ENCODE assay signal across 1 cellular context in the genomic region with DNA sequence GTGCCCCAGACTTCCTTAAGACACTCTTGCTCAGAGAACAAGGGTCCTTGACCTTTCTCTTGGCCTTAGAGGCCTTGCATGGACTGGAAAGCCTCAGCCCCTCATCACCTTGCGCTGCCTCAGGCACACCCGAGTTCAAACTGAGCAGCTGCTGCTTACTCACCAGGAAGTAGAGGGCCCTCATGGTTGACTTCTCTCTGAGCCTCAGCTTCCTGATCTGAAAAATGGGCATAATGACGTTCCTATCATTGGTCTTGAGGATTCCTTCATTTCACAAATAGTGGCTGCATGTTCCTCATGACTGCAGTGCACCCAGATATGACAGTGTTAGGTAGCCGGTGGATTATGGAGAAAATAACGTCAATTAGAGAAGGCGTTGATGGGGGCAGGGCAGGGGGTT.
TF ChIP-seq lines count a peak whose summit lies in the region.

No MANE protein-coding gene starts in this region.

TF ChIP-seq in GM12891, 5 proteins besides CTCF, POLR2A, EP300 and RAD21:
- TF ChIP-seq POLR2AphosphoS5 (IDR thresholded peaks at IDR 0.05; ENCODE audit: low read depth, low read length) (no peak), SPI1 (IDR thresholded peaks at IDR 0.05; ENCODE audit: low read depth, low read length) (no peak), POU2F2 (IDR thresholded peaks at IDR 0.05; ENCODE audit: low read depth, low read length) (no peak), PAX5 (IDR thresholded peaks at IDR 0.05; ENCODE audit: insufficient read depth, low read length, severe bottlenecking) (no peak)
